1 cellular context compared by ENCODE assay signal in the genomic region with DNA sequence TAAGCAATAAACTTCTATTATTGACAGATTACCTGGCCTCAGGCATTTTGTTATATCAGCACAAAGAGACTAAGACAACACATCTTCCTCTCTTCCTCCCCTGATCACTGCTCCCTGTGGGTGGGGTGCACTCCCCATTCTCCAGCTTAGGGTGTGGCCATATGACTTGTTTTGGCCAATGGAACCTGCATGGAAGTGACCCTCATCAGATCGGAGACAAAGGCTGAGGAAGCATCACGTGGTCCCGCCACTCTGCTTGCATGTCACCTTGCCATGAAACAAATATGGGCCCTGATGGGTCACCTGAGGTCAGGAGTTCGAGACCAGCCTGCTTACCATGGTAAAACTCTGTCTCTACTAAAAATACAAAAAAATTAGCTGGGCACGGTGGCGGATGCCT.
TF ChIP-seq lines count a peak whose summit lies in the region.

No MANE protein-coding gene starts in this region.

TF ChIP-seq in K562, 482 proteins besides CTCF, POLR2A, EP300 and RAD21 (continued from another document and continues in another):
- TF ChIP-seq, protein P1, sequence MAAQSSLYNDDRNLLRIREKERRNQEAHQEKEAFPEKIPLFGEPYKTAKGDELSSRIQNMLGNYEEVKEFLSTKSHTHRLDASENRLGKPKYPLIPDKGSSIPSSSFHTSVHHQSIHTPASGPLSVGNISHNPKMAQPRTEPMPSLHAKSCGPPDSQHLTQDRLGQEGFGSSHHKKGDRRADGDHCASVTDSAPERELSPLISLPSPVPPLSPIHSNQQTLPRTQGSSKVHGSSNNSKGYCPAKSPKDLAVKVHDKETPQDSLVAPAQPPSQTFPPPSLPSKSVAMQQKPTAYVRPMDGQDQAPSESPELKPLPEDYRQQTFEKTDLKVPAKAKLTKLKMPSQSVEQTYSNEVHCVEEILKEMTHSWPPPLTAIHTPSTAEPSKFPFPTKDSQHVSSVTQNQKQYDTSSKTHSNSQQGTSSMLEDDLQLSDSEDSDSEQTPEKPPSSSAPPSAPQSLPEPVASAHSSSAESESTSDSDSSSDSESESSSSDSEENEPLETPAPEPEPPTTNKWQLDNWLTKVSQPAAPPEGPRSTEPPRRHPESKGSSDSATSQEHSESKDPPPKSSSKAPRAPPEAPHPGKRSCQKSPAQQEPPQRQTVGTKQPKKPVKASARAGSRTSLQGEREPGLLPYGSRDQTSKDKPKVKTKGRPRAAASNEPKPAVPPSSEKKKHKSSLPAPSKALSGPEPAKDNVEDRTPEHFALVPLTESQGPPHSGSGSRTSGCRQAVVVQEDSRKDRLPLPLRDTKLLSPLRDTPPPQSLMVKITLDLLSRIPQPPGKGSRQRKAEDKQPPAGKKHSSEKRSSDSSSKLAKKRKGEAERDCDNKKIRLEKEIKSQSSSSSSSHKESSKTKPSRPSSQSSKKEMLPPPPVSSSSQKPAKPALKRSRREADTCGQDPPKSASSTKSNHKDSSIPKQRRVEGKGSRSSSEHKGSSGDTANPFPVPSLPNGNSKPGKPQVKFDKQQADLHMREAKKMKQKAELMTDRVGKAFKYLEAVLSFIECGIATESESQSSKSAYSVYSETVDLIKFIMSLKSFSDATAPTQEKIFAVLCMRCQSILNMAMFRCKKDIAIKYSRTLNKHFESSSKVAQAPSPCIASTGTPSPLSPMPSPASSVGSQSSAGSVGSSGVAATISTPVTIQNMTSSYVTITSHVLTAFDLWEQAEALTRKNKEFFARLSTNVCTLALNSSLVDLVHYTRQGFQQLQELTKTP (IDR thresholded peaks at IDR 0.05; ENCODE audit: low read depth in 1 of 2, partially characterized antibody in 2 of 2), result no peak
- TF ChIP-seq C11orf30 (IDR thresholded peaks at IDR 0.05; ENCODE audit: low read depth) (peak; percentile 22; the same call in 1 of the 2 replicates), ZNF431 (CRISPR knock-in tag; IDR thresholded peaks at IDR 0.05) (no peak), CTBP1 (IDR thresholded peaks at IDR 0.05; ENCODE audit: borderline replicate concordance) (no peak), HOXB6 (CRISPR knock-in tag; IDR thresholded peaks at IDR 0.05; ENCODE audit: borderline replicate concordance) (no peak), SREBF1 (IDR thresholded peaks at IDR 0.05; ENCODE audit: borderline replicate concordance, low read depth, low read length) (no peak), KHSRP (IDR thresholded peaks at IDR 0.05) (no peak), WHSC1 (IDR thresholded peaks at IDR 0.05; ENCODE audit: low read length) (no peak), MTF1 (CRISPR knock-in tag; IDR thresholded peaks at IDR 0.05; ENCODE audit: borderline replicate concordance) (no peak), ZFPM2 (CRISPR knock-in tag; IDR thresholded peaks at IDR 0.05) (no peak), ETV1 (tag; conservative IDR thresholded peaks at IDR 0.05; ENCODE audit: low read depth) (no peak), ZC3H11A (IDR thresholded peaks at IDR 0.05; ENCODE audit: low read depth, low read length) (no peak), KAT7 (CRISPR knock-in tag; IDR thresholded peaks at IDR 0.05; ENCODE audit: borderline replicate concordance) (no peak), RBM34 (IDR thresholded peaks at IDR 0.05; ENCODE audit: borderline replicate concordance, insufficient read depth, low read length) (no peak), ARID2 (IDR thresholded peaks at IDR 0.05) (no peak), MAZ (CRISPR knock-in tag; conservative IDR thresholded peaks at IDR 0.05 in 1 of 2, IDR thresholded peaks at IDR 0.05 in 1 of 2) (no peak), ZNF140 (CRISPR knock-in tag; IDR thresholded peaks at IDR 0.05) (no peak), ZNF174 (CRISPR knock-in tag; IDR thresholded peaks at IDR 0.05) (no peak), CREBBP (IDR thresholded peaks at IDR 0.05; ENCODE audit: low read depth, low read length) (no peak), CREB1 (IDR thresholded peaks at IDR 0.05) (no peak), CREB1 (CRISPR knock-in tag; IDR thresholded peaks at IDR 0.05) (no peak), ELF4 (CRISPR knock-in tag; IDR thresholded peaks at IDR 0.05) (no peak), ZZZ3 (IDR thresholded peaks at IDR 0.05) (no peak), EGR1 (conservative IDR thresholded peaks at IDR 0.05) (no peak), NELFE (IDR thresholded peaks at IDR 0.05; ENCODE audit: insufficient read depth, insufficient read length) (no peak), HLTF (IDR thresholded peaks at IDR 0.05) (no peak), ZNF57 (CRISPR knock-in tag; IDR thresholded peaks at IDR 0.05) (no peak), NFYB (IDR thresholded peaks at IDR 0.05; ENCODE audit: extremely low read depth, insufficient read length) (peak; percentile 60), ASH1L (IDR thresholded peaks at IDR 0.05; ENCODE audit: borderline replicate concordance, low read depth, partially characterized antibody) (no peak), ZNF316 (IDR thresholded peaks at IDR 0.05) (peak; percentile 78), SNRNP70 (optimal IDR thresholded peaks at IDR 0.05; ENCODE audit: low read depth, low read length) (no peak), TCF7 (IDR thresholded peaks at IDR 0.05; ENCODE audit: borderline replicate concordance) (no peak)
- TF ChIP-seq, protein P2, sequence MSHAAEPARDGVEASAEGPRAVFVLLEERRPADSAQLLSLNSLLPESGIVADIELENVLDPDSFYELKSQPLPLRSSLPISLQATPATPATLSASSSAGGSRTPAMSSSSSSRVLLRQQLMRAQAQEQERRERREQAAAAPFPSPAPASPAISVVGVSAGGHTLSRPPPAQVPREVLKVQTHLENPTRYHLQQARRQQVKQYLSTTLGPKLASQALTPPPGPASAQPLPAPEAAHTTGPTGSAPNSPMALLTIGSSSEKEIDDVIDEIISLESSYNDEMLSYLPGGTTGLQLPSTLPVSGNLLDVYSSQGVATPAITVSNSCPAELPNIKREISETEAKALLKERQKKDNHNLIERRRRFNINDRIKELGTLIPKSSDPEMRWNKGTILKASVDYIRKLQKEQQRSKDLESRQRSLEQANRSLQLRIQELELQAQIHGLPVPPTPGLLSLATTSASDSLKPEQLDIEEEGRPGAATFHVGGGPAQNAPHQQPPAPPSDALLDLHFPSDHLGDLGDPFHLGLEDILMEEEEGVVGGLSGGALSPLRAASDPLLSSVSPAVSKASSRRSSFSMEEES (CRISPR knock-in tag; IDR thresholded peaks at IDR 0.05), result peak; percentile 21; the same call in 1 of the 2 replicates
- TF ChIP-seq, protein P3, sequence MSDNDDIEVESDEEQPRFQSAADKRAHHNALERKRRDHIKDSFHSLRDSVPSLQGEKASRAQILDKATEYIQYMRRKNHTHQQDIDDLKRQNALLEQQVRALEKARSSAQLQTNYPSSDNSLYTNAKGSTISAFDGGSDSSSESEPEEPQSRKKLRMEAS (CRISPR knock-in tag; IDR thresholded peaks at IDR 0.05), result no peak
- TF ChIP-seq, protein P4, sequence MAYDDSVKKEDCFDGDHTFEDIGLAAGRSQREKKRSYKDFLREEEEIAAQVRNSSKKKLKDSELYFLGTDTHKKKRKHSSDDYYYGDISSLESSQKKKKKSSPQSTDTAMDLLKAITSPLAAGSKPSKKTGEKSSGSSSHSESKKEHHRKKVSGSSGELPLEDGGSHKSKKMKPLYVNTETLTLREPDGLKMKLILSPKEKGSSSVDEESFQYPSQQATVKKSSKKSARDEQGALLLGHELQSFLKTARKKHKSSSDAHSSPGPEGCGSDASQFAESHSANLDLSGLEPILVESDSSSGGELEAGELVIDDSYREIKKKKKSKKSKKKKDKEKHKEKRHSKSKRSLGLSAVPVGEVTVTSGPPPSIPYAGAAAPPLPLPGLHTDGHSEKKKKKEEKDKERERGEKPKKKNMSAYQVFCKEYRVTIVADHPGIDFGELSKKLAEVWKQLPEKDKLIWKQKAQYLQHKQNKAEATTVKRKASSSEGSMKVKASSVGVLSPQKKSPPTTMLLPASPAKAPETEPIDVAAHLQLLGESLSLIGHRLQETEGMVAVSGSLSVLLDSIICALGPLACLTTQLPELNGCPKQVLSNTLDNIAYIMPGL (CRISPR knock-in tag; IDR thresholded peaks at IDR 0.05), result no peak
- TF ChIP-seq, protein P5, sequence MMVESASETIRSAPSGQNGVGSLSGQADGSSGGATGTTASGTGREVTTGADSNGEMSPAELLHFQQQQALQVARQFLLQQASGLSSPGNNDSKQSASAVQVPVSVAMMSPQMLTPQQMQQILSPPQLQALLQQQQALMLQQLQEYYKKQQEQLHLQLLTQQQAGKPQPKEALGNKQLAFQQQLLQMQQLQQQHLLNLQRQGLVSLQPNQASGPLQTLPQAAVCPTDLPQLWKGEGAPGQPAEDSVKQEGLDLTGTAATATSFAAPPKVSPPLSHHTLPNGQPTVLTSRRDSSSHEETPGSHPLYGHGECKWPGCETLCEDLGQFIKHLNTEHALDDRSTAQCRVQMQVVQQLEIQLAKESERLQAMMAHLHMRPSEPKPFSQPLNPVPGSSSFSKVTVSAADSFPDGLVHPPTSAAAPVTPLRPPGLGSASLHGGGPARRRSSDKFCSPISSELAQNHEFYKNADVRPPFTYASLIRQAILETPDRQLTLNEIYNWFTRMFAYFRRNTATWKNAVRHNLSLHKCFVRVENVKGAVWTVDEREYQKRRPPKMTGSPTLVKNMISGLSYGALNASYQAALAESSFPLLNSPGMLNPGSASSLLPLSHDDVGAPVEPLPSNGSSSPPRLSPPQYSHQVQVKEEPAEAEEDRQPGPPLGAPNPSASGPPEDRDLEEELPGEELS (CRISPR knock-in tag; IDR thresholded peaks at IDR 0.05; ENCODE audit: borderline replicate concordance), result no peak
- TF ChIP-seq, protein P6, sequence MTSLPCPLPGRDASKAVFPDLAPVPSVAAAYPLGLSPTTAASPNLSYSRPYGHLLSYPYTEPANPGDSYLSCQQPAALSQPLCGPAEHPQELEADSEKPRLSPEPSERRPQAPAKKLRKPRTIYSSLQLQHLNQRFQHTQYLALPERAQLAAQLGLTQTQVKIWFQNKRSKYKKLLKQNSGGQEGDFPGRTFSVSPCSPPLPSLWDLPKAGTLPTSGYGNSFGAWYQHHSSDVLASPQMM (CRISPR knock-in tag; IDR thresholded peaks at IDR 0.05), result no peak
- TF ChIP-seq, protein P7, sequence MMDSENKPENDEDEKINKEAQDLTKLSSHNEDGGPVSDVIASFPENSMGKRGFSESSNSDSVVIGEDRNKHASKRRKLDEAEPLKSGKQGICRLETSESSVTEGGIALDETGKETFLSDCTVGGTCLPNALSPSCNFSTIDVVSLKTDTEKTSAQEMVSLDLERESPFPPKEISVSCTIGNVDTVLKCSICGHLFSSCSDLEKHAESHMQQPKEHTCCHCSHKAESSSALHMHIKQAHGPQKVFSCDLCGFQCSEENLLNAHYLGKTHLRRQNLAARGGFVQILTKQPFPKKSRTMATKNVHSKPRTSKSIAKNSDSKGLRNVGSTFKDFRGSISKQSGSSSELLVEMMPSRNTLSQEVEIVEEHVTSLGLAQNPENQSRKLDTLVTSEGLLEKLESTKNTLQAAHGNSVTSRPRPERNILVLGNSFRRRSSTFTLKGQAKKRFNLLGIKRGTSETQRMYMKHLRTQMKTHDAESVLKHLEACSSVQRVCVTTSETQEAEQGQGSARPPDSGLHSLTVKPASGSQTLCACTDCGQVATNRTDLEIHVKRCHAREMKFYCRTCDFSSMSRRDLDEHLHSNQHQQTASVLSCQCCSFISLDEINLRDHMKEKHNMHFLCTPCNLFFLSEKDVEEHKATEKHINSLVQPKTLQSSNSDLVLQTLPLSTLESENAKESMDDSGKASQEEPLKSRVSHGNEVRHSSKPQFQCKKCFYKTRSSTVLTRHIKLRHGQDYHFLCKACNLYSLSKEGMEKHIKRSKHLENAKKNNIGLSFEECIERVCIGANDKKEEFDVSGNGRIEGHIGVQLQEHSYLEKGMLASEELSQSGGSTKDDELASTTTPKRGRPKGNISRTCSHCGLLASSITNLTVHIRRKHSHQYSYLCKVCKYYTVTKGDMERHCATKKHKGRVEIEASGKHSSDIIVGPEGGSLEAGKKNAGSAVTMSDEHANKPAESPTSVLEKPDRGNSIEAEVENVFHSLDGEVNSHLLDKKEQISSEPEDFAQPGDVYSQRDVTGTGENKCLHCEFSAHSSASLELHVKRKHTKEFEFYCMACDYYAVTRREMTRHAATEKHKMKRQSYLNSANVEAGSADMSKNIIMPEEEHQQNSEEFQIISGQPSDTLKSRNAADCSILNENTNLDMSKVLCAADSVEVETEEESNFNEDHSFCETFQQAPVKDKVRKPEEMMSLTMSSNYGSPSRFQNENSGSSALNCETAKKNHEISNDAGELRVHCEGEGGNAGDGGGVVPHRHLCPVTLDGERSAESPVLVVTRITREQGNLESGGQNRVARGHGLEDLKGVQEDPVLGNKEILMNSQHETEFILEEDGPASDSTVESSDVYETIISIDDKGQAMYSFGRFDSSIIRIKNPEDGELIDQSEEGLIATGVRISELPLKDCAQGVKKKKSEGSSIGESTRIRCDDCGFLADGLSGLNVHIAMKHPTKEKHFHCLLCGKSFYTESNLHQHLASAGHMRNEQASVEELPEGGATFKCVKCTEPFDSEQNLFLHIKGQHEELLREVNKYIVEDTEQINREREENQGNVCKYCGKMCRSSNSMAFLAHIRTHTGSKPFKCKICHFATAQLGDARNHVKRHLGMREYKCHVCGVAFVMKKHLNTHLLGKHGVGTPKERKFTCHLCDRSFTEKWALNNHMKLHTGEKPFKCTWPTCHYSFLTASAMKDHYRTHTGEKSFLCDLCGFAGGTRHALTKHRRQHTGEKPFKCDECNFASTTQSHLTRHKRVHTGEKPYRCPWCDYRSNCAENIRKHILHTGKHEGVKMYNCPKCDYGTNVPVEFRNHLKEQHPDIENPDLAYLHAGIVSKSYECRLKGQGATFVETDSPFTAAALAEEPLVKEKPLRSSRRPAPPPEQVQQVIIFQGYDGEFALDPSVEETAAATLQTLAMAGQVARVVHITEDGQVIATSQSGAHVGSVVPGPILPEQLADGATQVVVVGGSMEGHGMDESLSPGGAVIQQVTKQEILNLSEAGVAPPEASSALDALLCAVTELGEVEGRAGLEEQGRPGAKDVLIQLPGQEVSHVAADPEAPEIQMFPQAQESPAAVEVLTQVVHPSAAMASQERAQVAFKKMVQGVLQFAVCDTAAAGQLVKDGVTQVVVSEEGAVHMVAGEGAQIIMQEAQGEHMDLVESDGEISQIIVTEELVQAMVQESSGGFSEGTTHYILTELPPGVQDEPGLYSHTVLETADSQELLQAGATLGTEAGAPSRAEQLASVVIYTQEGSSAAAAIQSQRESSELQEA (IDR thresholded peaks at IDR 0.05; ENCODE audit: low read depth), result no peak
- TF ChIP-seq, protein P8, sequence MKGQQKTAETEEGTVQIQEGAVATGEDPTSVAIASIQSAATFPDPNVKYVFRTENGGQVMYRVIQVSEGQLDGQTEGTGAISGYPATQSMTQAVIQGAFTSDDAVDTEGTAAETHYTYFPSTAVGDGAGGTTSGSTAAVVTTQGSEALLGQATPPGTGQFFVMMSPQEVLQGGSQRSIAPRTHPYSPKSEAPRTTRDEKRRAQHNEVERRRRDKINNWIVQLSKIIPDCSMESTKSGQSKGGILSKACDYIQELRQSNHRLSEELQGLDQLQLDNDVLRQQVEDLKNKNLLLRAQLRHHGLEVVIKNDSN (CRISPR knock-in tag; IDR thresholded peaks at IDR 0.05), result peak; percentile 58; the same call in 1 of the 2 replicates
- TF ChIP-seq, protein P9, sequence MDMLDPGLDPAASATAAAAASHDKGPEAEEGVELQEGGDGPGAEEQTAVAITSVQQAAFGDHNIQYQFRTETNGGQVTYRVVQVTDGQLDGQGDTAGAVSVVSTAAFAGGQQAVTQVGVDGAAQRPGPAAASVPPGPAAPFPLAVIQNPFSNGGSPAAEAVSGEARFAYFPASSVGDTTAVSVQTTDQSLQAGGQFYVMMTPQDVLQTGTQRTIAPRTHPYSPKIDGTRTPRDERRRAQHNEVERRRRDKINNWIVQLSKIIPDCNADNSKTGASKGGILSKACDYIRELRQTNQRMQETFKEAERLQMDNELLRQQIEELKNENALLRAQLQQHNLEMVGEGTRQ (CRISPR knock-in tag; IDR thresholded peaks at IDR 0.05), result peak; percentile 71
